ENCODE assay signal across 6 cellular contexts in the genomic region with DNA sequence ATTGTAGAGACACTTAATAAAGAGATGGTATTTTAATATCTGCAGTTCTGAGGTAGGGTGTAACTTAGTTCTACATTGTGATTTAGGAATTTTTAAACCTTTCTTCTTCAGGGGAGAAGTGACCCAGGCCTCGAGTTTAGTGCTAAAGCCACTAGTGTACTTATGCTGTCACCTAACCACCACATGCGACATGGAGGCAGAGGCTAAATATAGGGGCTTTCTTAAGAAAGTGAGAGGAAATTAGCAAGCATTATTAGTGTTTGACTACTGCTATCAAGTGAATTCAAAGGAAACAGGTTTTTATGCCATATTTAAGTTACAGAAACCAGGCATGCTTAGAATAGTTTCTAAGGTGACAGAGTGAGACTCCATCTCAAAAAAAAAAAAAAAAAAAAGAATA. TPM values are rescaled to one million over a fixed set of nuclear protein-coding genes. Genes with fewer than 3 reads are reported as not detected.
"Had no signal": no experiment of that assay in that cellular context is flagged by ENCODE, and none has a peak within 500 bp of the region (broad histone marks: within the 10 kb centered on the region; RNA-seq: fewer than 3 reads in every experiment).

No MANE protein-coding gene starts in this region.

RNA-seq across cellular contexts. Expression of gene TBC1D26, which starts 56.3 kb away (rescaled TPM):
- total RNA-seq: LHCN-M2, PC-3, Right ventricle myocardium inferior, RPMI7951, SK-MEL-5, T-cell had no signal
